ENCODE assay signal across 1 cellular context in genomic region chr7:87476179-87476557, GRCh38.
TF ChIP-seq lines count a peak whose summit lies in the region.

No MANE protein-coding gene starts in this region.

TF ChIP-seq in SK-N-SH, 30 proteins besides CTCF, POLR2A, EP300 and RAD21 (continued from another document):
- TF ChIP-seq YY1 (IDR thresholded peaks at IDR 0.05; ENCODE audit: low read depth) (no peak), FOSL2 (IDR thresholded peaks at IDR 0.05; ENCODE audit: borderline replicate concordance, low read depth) (no peak), PBX3 (IDR thresholded peaks at IDR 0.05) (no peak), USF1 (IDR thresholded peaks at IDR 0.05; ENCODE audit: borderline replicate concordance, low read depth) (no peak), RXRA (IDR thresholded peaks at IDR 0.05; ENCODE audit: borderline replicate concordance, low read depth) (no peak), EZH2phosphoT487 (IDR thresholded peaks at IDR 0.05; ENCODE audit: borderline replicate concordance, low read depth) (no peak)
TF ChIP-seq in SK-N-SH: peak in this region for 0.
